Comparison of ENCODE assay signal across 1 cellular context in the genomic region with DNA sequence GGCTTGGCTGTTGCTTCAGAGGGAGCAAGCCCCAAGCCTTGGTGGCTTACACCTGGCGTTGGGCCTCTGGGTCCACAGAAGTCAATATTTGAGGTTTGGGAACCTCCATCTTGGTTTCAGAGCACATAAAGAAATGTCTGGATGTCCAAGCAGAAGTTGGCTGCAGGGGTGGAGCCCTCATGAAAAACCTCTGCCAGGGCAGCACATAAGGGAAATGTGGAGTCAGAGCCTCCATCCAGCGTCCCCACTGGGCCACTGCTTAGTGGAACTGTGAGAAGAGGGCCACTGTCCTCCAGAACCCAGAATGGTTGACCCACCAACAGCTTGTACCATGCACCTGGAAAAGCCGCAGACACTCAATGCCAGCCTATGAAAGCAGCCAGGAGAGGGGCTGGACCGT.
TF ChIP-seq lines count a peak whose summit lies in the region.

No MANE protein-coding gene starts in this region.

TF ChIP-seq in GM12878, 131 proteins besides CTCF, POLR2A, EP300 and RAD21 (continued from another document):
- TF ChIP-seq IRF4 (IDR thresholded peaks at IDR 0.05; ENCODE audit: low read depth, low read length) (no peak), CBX3 (IDR thresholded peaks at IDR 0.05; ENCODE audit: borderline replicate concordance, low read depth) (no peak)
